21 cellular contexts compared by ENCODE assay signal in the genomic region with DNA sequence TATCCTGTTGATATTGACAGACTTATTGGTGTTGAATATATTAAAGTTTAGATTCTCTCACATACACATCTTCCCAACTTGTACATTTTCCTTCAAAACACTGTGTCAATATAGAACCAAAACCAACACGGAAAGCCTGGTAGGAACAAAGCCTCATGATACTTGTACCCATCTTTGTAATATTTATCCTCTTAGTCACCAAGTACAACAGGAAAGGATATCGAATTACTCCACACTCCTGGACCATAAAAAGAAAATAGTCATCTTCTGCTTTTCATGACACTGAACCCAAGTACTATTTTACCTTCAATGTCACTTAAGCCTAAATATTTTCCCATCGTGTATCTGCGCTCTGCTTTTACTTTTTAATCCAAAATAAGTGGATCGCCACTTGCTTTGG.
"Had no signal": no experiment of that assay in that cellular context is flagged by ENCODE, and none has a peak within 500 bp of the region (broad histone marks: within the 10 kb centered on the region; RNA-seq: fewer than 3 reads in every experiment).

No MANE protein-coding gene starts in this region.

- FAIRE-seq: islet of Langerhans had no signal

- H3K36me3 ChIP-seq: esophagus muscularis mucosa, gastrocnemius medialis, heart right ventricle, right atrium auricular region, sigmoid colon, tibial nerve had no signal

- H3K27me3 ChIP-seq: esophagus muscularis mucosa, gastrocnemius medialis, heart right ventricle, right atrium auricular region, sigmoid colon, testis, tibial nerve had no signal

- DNase-seq: effector memory CD8-positive, alpha-beta T cell; gastrocnemius medialis; heart right ventricle; hypothalamus; kidney glomerular epithelial cell; mammary epithelial cell; natural killer cell; posterior cingulate gyrus; sigmoid colon; stimulated activated CD4-positive, alpha-beta T cell treated with anti-CD3 and anti-CD28 coated beads, Interleukin-2, amount 100 ng/mL, for 24 hours; stimulated activated CD4-positive, alpha-beta T cell treated with anti-CD3 and anti-CD28 coated beads, Interleukin-4, amount 100 ng/mL, for 4 hours; stimulated activated naive B cell treated with anti-CD40 and anti-IgM and Interleukin-4, amounts not matched to agents 10 μg/mL and 1 μg/mL and 100 μg/mL, for 72 hours; stimulated activated naive CD8-positive, alpha-beta T cell treated with anti-CD3 and anti-CD28 coated beads, Interleukin-15, amount 100 ng/mL, for 72 hours; testis had no signal

- ATAC-seq: effector memory CD8-positive, alpha-beta T cell; gastrocnemius medialis; heart right ventricle; left lobe of liver; natural killer cell; stimulated activated naive B cell treated with anti-CD40 and anti-IgM and Interleukin-4, amounts not matched to agents 10 μg/mL and 1 μg/mL and 100 μg/mL, for 72 hours; stimulated activated naive CD8-positive, alpha-beta T cell treated with anti-CD3 and anti-CD28 coated beads, Interleukin-15, amount 100 ng/mL, for 72 hours had no signal

- H3K9me3 ChIP-seq: esophagus muscularis mucosa, gastrocnemius medialis, right atrium auricular region, sigmoid colon, testis, tibial nerve had no signal

- H3K4me3 ChIP-seq: esophagus muscularis mucosa, gastrocnemius medialis, heart right ventricle, right atrium auricular region, sigmoid colon, skin epidermis, testis, tibial nerve had no signal

- H3K4me1 ChIP-seq: esophagus muscularis mucosa, gastrocnemius medialis, heart right ventricle, right atrium auricular region, sigmoid colon, testis, tibial nerve had no signal

- H3K27ac ChIP-seq: epithelial cell of prostate, esophagus muscularis mucosa, gastrocnemius medialis, heart right ventricle, right atrium auricular region, sigmoid colon, skin epidermis, testis, tibial nerve had no signal
